8 cellular contexts compared by ENCODE assay signal in the genomic region with DNA sequence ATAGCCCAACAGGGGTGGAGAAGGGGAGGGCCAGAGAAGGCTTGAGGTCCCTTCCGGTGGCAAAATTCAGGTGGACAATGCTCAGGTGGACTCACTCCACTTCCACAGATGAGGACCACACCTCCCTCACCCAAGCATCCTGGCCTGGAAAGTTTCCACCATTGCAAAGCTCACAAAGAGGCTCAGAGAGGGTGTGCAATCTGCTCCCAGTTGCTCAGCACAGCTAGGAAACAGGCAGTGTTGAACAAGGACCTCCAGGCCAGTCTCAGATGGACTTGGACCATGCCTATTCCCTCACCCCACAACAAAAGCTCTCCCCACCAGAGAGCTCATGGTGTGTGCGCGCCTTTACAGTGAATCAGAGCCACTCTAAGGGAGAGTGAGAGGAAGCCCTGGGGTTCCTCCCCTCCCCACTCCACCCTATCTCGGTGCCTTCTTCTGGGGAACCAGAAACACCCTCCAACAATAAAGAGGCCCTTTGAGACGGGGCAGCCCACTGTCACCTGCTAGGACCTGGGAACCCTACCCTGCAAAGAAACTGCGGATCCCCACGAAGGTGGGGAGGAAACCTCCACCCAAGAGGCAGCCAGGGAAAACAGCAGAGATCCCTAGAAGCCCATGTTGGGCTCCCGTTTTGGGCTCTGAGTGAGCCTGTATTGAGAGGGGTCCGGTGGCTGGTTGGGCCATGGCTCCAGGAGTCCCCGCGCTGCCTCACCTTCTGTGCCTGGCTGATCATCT. TPM values are rescaled to one million over a fixed set of nuclear protein-coding genes. Genes with fewer than 3 reads are reported as not detected.
DNase-seq lines count a peak whose midpoint lies in the region; TF ChIP-seq lines count a peak whose summit lies in the region.

No MANE protein-coding gene starts in this region.

- H3K4me3 ChIP-seq in GM12875 (ENCODE audit: low read depth, low read length) (peak overlapping the region; percentile 79), WI38 (ENCODE audit: low read depth, low read length) (peak overlapping the region; percentile 71), esophagus muscularis mucosa (peak overlapping the region in 1 of 4 donors; percentile 71), sigmoid colon (no peak overlapping the region)

- H3K9me3 ChIP-seq in esophagus muscularis mucosa (no peaks in the 10 kb centered on the region), sigmoid colon (no peaks in the 10 kb centered on the region)

- intact Hi-C loops in esophagus muscularis mucosa (cut with DNase I) (no loop called here), sigmoid colon (cut with DNase I) (no loop called here)

- peak overlapping the region; percentile 74 to 81 (median 78) for H3K27ac ChIP-seq in esophagus muscularis mucosa (replicated peaks in 1 of 4)
- peak overlapping the region in 3 of 4 donors; percentile 64 to 74 (median 66) for H3K27ac ChIP-seq in sigmoid colon

- no peaks in the 10 kb centered on the region for H3K36me3 ChIP-seq in esophagus muscularis mucosa
- no peaks in the 10 kb centered on the region for H3K36me3 ChIP-seq in sigmoid colon

- no peaks in the 10 kb centered on the region for H3K27me3 ChIP-seq in esophagus muscularis mucosa
- H3K27me3 ChIP-seq in sigmoid colon: no peaks in the 10 kb centered on the region

- H3K4me1 ChIP-seq in esophagus muscularis mucosa: peaks cover 9 to 29% (median 26%) of the 10 kb centered on the region in 4 donors
- H3K4me1 ChIP-seq in sigmoid colon: peaks cover 0 to 16% (median 13%) of the 10 kb centered on the region in 4 donors

- TF ChIP-seq POLR2A in esophagus muscularis mucosa (IDR thresholded peaks at IDR 0.05; ENCODE audit: low read depth) (no peak), sigmoid colon (IDR thresholded peaks at IDR 0.05) (no peak)

- TF ChIP-seq EP300 in esophagus muscularis mucosa (IDR thresholded peaks at IDR 0.05) (no peak), sigmoid colon (IDR thresholded peaks at IDR 0.05) (no peak)

- WGBS in esophagus muscularis mucosa: 96% methylated on average over 3 of the region's 11 CpGs
- 42 to 72% methylated on average over 11 of the region's 11 CpGs for WGBS in sigmoid colon, 2 donors

- no peak for DNase-seq in esophagus muscularis mucosa (ENCODE audit: extremely low spot score)
- no peak for DNase-seq in sigmoid colon
- no peak for DNase-seq in DMS79 treated with DMSO at 0.1 percent for 48 hours (lab: John Stamatoyannopoulos, UW)
- DNase-seq in NCI-H1417 treated with DMSO at 0.1 percent for 48 hours (lab: John Stamatoyannopoulos, UW): no peak
- DNase-seq in NCI-H2171 (lab: John Stamatoyannopoulos, UW): no peak
- DNase-seq in NCI-H2029 treated with DMSO at 0.1 percent for 48 hours (lab: John Stamatoyannopoulos, UW): no peak

- TF ChIP-seq CTCF in GM12875 (IDR thresholded peaks at IDR 0.05; ENCODE audit: borderline replicate concordance, insufficient read depth, low read depth, low read length): no peak
- no peak for TF ChIP-seq CTCF in WI38 (IDR thresholded peaks at IDR 0.05; ENCODE audit: low read depth, low read length)
- no peak for TF ChIP-seq CTCF in esophagus muscularis mucosa (IDR thresholded peaks at IDR 0.05)
- TF ChIP-seq CTCF in sigmoid colon (IDR thresholded peaks at IDR 0.05): no peak

RNA-seq across cellular contexts. Expression of a gene that starts 1.6 kb away (rescaled TPM):
- total RNA-seq in esophagus muscularis mucosa: 10 to 100 TPM in 2 of 4 donors, 1 to 10 TPM in 2; 3.7 to 16.7 (median 11.8) TPM
- total RNA-seq in sigmoid colon: 1 to 10 TPM; 2.3 to 2.9 (median 2.6) TPM
- polyA plus RNA-seq in sigmoid colon: 10 to 100 TPM; 10.2 to 23.8 (median 22.0) TPM

RNA-seq across cellular contexts. Expression of a gene that starts 43.8 kb away (rescaled TPM):
- total RNA-seq in esophagus muscularis mucosa (1 to 10 TPM; 2.1 to 4.1 (median 3.5) TPM), sigmoid colon (1 to 10 TPM; 2.8 to 9.6 (median 3.2) TPM)
- polyA plus RNA-seq in sigmoid colon: 10 to 100 TPM in 1 of 3 donors, 1 to 10 TPM in 2; 1.2 to 18.2 (median 9.6) TPM

RNA-seq across cellular contexts. Expression of a gene that starts 51.0 kb away (rescaled TPM):
- total RNA-seq in esophagus muscularis mucosa (not detected), sigmoid colon (not detected)
- under 1 TPM in 1 of 3 donors, not detected in 2; 0.19 TPM for polyA plus RNA-seq in sigmoid colon

Comparison
In these comparisons a context has a peak if more than half of its experiments do, and no peak if none do; other contexts are left out.
1. H3K4me3 ChIP-seq: peak in GM12875 (single experiment) and WI38 (single experiment); none in sigmoid colon (0 of 4).